ENCODE assay signal across 8 cellular contexts in genomic region chr3:170908235-170909116, GRCh38. TPM values are rescaled to one million over a fixed set of nuclear protein-coding genes. Genes with fewer than 3 reads are reported as not detected.
DNase-seq lines count a peak whose midpoint lies in the region; ATAC-seq, FAIRE-seq and TF ChIP-seq lines count a peak whose summit lies in the region.

TSS of gene EIF5A2 (minus strand) at chr3:170908637. CDS start at chr3:170907806, 831 bp downstream.

- peaks cover 14% of the 10 kb centered on the region for H3K4me1 Mint-ChIP-seq in central memory CD8-positive, alpha-beta T cell

- peak within 1 kb of the TSS in 1 of 2 donors; percentile 49 for H3K9ac ChIP-seq in kidney (ENCODE audit: low read length in 2 of 2)

- H3K27me3 Mint-ChIP-seq in central memory CD8-positive, alpha-beta T cell: no peaks in the 10 kb centered on the region

- no peak for FAIRE-seq in kidney (lab: Jason Lieb, UNC)

- peaks cover 30% of the 10 kb centered on the region for H3K79me2 ChIP-seq in ACC112 (ENCODE audit: control insufficient read depth, insufficient read depth, low read length, unreplicated experiment)

- peak within 1 kb of the TSS; percentile 87 for H2AFZ ChIP-seq in ACC112 (ENCODE audit: low read length, unreplicated experiment)

- DNase-seq in NCI-H2196 treated with DMSO at 0.1 percent for 48 hours (lab: John Stamatoyannopoulos, UW; ENCODE audit: unreplicated experiment): peak; percentile 96
- DNase-seq in activated CD4-positive, CD25-positive, alpha-beta regulatory T cell (lab: John Stamatoyannopoulos, UW): peak; percentile 87 to 96 (median 91)
- DNase-seq in central memory CD8-positive, alpha-beta T cell (ENCODE audit: low spot score in 2 of 2): peak; percentile 87 to 93
- DNase-seq in kidney: peak; percentile 98
- peak; percentile 87 to 91 for DNase-seq in stimulated activated CD4-positive, alpha-beta T cell treated with anti-CD3 and anti-CD28 coated beads, Interleukin-15, amount 100 ng/mL, for 1 hour (ENCODE audit: low read depth in 1 of 2, low spot score in 1 of 2)

- ATAC-seq in GM18907 (IDR thresholded peaks at IDR 0.05; ENCODE audit: unreplicated experiment) (peak; percentile 94), HG03135 (IDR thresholded peaks at IDR 0.05; ENCODE audit: unreplicated experiment) (peak; percentile 92)
- ATAC-seq in central memory CD8-positive, alpha-beta T cell (replicated peaks; ENCODE audit: extremely low read depth, poor library complexity, severe bottlenecking): peak; percentile 91

- no peak for TF ChIP-seq CTCF in kidney (IDR thresholded peaks at IDR 0.05; ENCODE audit: borderline replicate concordance, extremely low read depth, insufficient read depth)

- H3K36me3 ChIP-seq in ACC112 (ENCODE audit: insufficient read depth, low read length) (peaks cover 8% of the 10 kb centered on the region), kidney (ENCODE audit: control insufficient read depth in 1 of 2, insufficient read depth in 2 of 2, low read length in 2 of 2) (no peaks in the 10 kb centered on the region)

- H3K4me1 ChIP-seq in ACC112 (ENCODE audit: control insufficient read depth, insufficient read depth, low read length, unreplicated experiment) (peaks cover 33% of the 10 kb centered on the region), kidney (ENCODE audit: control insufficient read depth in 1 of 2, insufficient read depth in 1 of 2, low read depth in 1 of 2, low read length in 2 of 2) (no peaks in the 10 kb centered on the region)

- H3K36me3 Mint-ChIP-seq in central memory CD8-positive, alpha-beta T cell (ENCODE audit: insufficient read depth): peaks cover 13% of the 10 kb centered on the region

- H3K9me3 ChIP-seq in kidney (ENCODE audit: control insufficient read depth in 1 of 2, low read length in 2 of 2): peaks cover 0 to 17% of the 10 kb centered on the region in 2 donors

- H3K27ac ChIP-seq in ACC112 (ENCODE audit: low read depth, low read length) (peak within 1 kb of the TSS; percentile 88), kidney (ENCODE audit: low read depth in 2 of 2, low read length in 2 of 2) (no peak within 1 kb of the TSS)

- no peaks in the 10 kb centered on the region for H3K27me3 ChIP-seq in ACC112 (ENCODE audit: insufficient read depth, low read length)

- peak within 1 kb of the TSS; percentile 97 for H3K27ac Mint-ChIP-seq in central memory CD8-positive, alpha-beta T cell (ENCODE audit: low read depth)

- H3K4me3 ChIP-seq in ACC112 (ENCODE audit: low read depth, low read length) (peak within 1 kb of the TSS; percentile 91), kidney (ENCODE audit: low read length in 2 of 2) (peak within 1 kb of the TSS; percentile 55 to 65)

- H3K4me3 Mint-ChIP-seq in central memory CD8-positive, alpha-beta T cell: peak within 1 kb of the TSS; percentile 90

- H3K9me3 Mint-ChIP-seq in central memory CD8-positive, alpha-beta T cell: peaks cover 6% of the 10 kb centered on the region

- intact Hi-C loops in kidney (cut with DNase I): no loop called here

RNA-seq across cellular contexts. Expression of gene EIF5A2, which starts in this region (rescaled TPM):
- 11.2 TPM for total RNA-seq in kidney
- 6.1 TPM for polyA plus RNA-seq in kidney (ENCODE audit: insufficient read depth, low read depth, low replicate concordance)
